9 cellular contexts compared by ENCODE assay signal in the genomic region with DNA sequence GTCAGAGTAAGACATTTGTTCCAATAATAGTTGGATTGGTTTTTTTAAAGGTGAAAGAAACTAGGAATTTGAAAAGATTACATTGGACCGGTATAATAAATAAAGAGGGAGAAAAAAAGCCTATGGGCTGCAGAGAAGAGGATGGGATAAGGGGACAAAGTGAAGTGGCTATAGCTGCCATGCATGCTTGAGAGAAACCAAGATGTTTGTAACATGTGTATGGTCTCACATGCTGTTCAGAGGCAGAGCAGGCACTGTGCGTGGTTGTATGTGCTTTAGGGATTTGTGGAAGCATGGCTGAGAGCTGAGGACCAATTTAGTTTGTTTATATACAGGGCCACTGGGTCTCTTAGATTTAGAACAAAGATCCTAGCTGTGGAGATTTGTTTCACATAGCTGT. TPM values are rescaled to one million over a fixed set of nuclear protein-coding genes. Genes with fewer than 3 reads are reported as not detected.
DNase-seq lines count a peak whose midpoint lies in the region; ATAC-seq, FAIRE-seq and TF ChIP-seq lines count a peak whose summit lies in the region.
"Had no signal": no experiment of that assay in that cellular context is flagged by ENCODE, and none has a peak within 500 bp of the region (broad histone marks: within the 10 kb centered on the region; RNA-seq: fewer than 3 reads in every experiment).

No MANE protein-coding gene starts in this region.

- no peaks in the 10 kb centered on the region for H3K27me3 ChIP-seq in SJCRH30
- no peaks in the 10 kb centered on the region for H3K27me3 ChIP-seq in cardiac muscle cell
- H3K27me3 ChIP-seq in gastrocnemius medialis: no peaks in the 10 kb centered on the region

- no peaks in the 10 kb centered on the region for H3K4me1 Mint-ChIP-seq in endothelial cell (ENCODE audit: unreplicated experiment)

- H3K36me3 Mint-ChIP-seq in endothelial cell (ENCODE audit: low read depth, unreplicated experiment): no peaks in the 10 kb centered on the region

- H3K4me3 ChIP-seq in SJCRH30: peak overlapping the region; percentile 3; the same call in 1 of the 2 replicates
- no peak overlapping the region for H3K4me3 ChIP-seq in cardiac muscle cell
- H3K4me3 ChIP-seq in gastrocnemius medialis: no peak overlapping the region

- TF ChIP-seq POLR2A in gastrocnemius medialis (IDR thresholded peaks at IDR 0.05): no peak

- H3K4me1 ChIP-seq in SJCRH30: peaks cover 45% of the 10 kb centered on the region
- H3K4me1 ChIP-seq in cardiac muscle cell (ENCODE audit: low read depth): peaks cover 29% of the 10 kb centered on the region
- peaks cover 58 to 70% of the 10 kb centered on the region in 2 donors for H3K4me1 ChIP-seq in gastrocnemius medialis

- in situ Hi-C loops in gastrocnemius medialis (cut with MboI; ENCODE audit: low sequenced_read_pairs in 4 of 4): no loop called here

- ATAC-seq in gastrocnemius medialis (peak; percentile 57 to 68), GM18870 (IDR thresholded peaks at IDR 0.05; ENCODE audit: unreplicated experiment) (no peak)

- DNase-seq in GM19239 (ENCODE audit: insufficient read length, low spot score) (no peak), SJCRH30 (peak; percentile 67 to 82), cardiac muscle cell (ENCODE audit: low read depth in 1 of 2, low spot score in 1 of 2) (peak in 1 of 2 donors; percentile 24), gastrocnemius medialis (no peak), endothelial cell (ENCODE audit: low spot score) (no peak), DMS79 treated with DMSO at 0.1 percent for 48 hours (lab: John Stamatoyannopoulos, UW) (no peak), NCI-H1436 treated with DMSO at 0.1 percent for 48 hours (lab: John Stamatoyannopoulos, UW) (no peak)
- DNase-seq: activated CD4-positive, alpha-beta T cell treated with anti-CD3 and anti-CD28 coated beads, Interleukin-2, amount 50 U/mL, for 1 hour had no signal

- no peaks in the 10 kb centered on the region for H3K9me3 ChIP-seq in SJCRH30 (replicated peaks)
- no peaks in the 10 kb centered on the region for H3K9me3 ChIP-seq in cardiac muscle cell (ENCODE audit: low read depth)
- H3K9me3 ChIP-seq in gastrocnemius medialis: no peaks in the 10 kb centered on the region

- H3K27ac Mint-ChIP-seq in endothelial cell (ENCODE audit: unreplicated experiment): no peak overlapping the region

- intact Hi-C loops in gastrocnemius medialis (cut with DNase I; ENCODE audit: low total_unique reads): no loop called here

- peaks cover 1% of the 10 kb centered on the region for H3K27me3 Mint-ChIP-seq in endothelial cell (ENCODE audit: unreplicated experiment)

- H3K27ac ChIP-seq in SJCRH30: peak overlapping the region; percentile 70
- peak overlapping the region; percentile 71 for H3K27ac ChIP-seq in cardiac muscle cell
- peak overlapping the region; percentile 48 to 66 (median 59) for H3K27ac ChIP-seq in gastrocnemius medialis

- H3K9me3 Mint-ChIP-seq in endothelial cell (ENCODE audit: unreplicated experiment): no peaks in the 10 kb centered on the region

- H3K36me3 ChIP-seq in SJCRH30 (no peaks in the 10 kb centered on the region), cardiac muscle cell (no peaks in the 10 kb centered on the region), gastrocnemius medialis (no peaks in the 10 kb centered on the region)

- no peak for TF ChIP-seq CTCF in cardiac muscle cell (IDR thresholded peaks at IDR 0.05; ENCODE audit: low read depth, low read length)
- no peak for TF ChIP-seq CTCF in gastrocnemius medialis (IDR thresholded peaks at IDR 0.05 in 4 of 5, conservative IDR thresholded peaks at IDR 0.05 in 1 of 5)
- TF ChIP-seq CTCF in endothelial cell (IDR thresholded peaks at IDR 0.05; ENCODE audit: unreplicated experiment): no peak

- peak; percentile 84 for FAIRE-seq in GM19239 (lab: Jason Lieb, UNC)

- H3K4me3 Mint-ChIP-seq in endothelial cell (ENCODE audit: unreplicated experiment): no peak overlapping the region

RNA-seq across cellular contexts. Expression of a gene that starts 32.7 kb away (rescaled TPM):
- 28.2 and 35.3 TPM in 2 replicates for total RNA-seq in SJCRH30 (2014; rRNA removed; shearing (Covaris generic))
- total RNA-seq in cardiac muscle cell (22.7 and 41.0 TPM in 2 replicates), gastrocnemius medialis (10 to 100 TPM; 31.9 to 48.7 (median 33.1) TPM), endothelial cell (ENCODE audit: unreplicated experiment) (13.2 TPM)
- 11.2 and 17.6 TPM in 2 replicates for polyA plus RNA-seq in cardiac muscle cell

Comparison
In these comparisons a context has a peak if more than half of its experiments do, and no peak if none do; other contexts are left out.
1. DNase-seq: peak in SJCRH30 (2 of 2); none in GM19239 (single experiment), gastrocnemius medialis (0 of 2), endothelial cell (single experiment), DMS79 treated with DMSO at 0.1 percent for 48 hours (single experiment) and NCI-H1436 treated with DMSO at 0.1 percent for 48 hours (single experiment).
2. Peak in every context shown above with its lines, with median percentiles within 50 percentile points of each other: H3K27ac ChIP-seq.